ENCODE assay signal across 8 cellular contexts in the genomic region with DNA sequence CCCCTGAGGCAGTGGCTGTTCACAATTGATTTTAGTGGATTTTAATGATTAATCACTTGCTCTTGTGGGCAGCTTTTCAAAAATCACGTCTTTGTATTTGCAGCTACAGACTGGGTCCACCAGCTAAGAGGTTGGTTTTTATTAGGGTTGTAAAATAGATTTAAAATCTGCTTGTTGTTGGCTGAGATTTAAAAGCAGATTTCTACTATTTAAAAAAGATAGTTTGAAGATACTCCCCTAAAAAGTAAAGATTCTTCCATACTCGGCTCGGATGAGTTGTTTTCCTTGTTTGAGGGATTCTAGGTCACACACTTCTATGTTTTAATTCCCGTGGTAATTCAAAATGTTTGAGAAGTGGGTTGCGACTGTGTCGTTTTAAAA. TPM values are rescaled to one million over a fixed set of nuclear protein-coding genes. Genes with fewer than 3 reads are reported as not detected.
A peak's percentile ranks its signal among the peaks of the same experiment; 100 is the strongest.
DNase-seq lines count a peak whose midpoint lies in the region; ATAC-seq and TF ChIP-seq lines count a peak whose summit lies in the region.

No MANE protein-coding gene starts in this region.

- H3K36me3 Mint-ChIP-seq in CD4-positive, alpha-beta T cell (ENCODE audit: low read depth), result peaks cover 13% of the 10 kb centered on the region
- peaks cover 6% of the 10 kb centered on the region for H3K36me3 Mint-ChIP-seq in endothelial cell (ENCODE audit: low read depth, unreplicated experiment)

- H3K79me2 ChIP-seq in OCI-LY3 (ENCODE audit: low read length), result peaks cover 11% of the 10 kb centered on the region

- peak overlapping the region; percentile 90 for H3K4me2 ChIP-seq in OCI-LY3 (ENCODE audit: low read length)

- H3K4me3 ChIP-seq in OCI-LY3 (ENCODE audit: low read length) (peak overlapping the region; percentile 92), neutrophil (ENCODE audit: low read depth in 1 of 2, low read length in 1 of 2) (peak overlapping the region; percentile 95 to 97)

- POLR2A ChIA-PET in CD4-positive, alpha-beta T cell (lab: Charles Lee), result interaction anchor here (0.6 to 3.3 kb wide), 25 partner anchors 9 to 538 kb away, joined by 3 to 104 read pairs (median 6); a partner anchor contains a TSS

- no peaks in the 10 kb centered on the region for H3K27me3 ChIP-seq in CD4-positive, alpha-beta T cell (ENCODE audit: control insufficient read depth, insufficient read depth, low read length)
- no peaks in the 10 kb centered on the region for H3K27me3 ChIP-seq in OCI-LY3 (ENCODE audit: low read depth, low read length)
- no peaks in the 10 kb centered on the region for H3K27me3 ChIP-seq in neutrophil

- H3K27ac Mint-ChIP-seq in CD4-positive, alpha-beta T cell, result peak overlapping the region; percentile 98
- peak overlapping the region; percentile 90 for H3K27ac Mint-ChIP-seq in endothelial cell (ENCODE audit: unreplicated experiment)

- peak overlapping the region; percentile 91; the same call in 1 of the 2 replicates for H2AFZ ChIP-seq in OCI-LY3 (ENCODE audit: low read depth, low read length)

- no peak for DNase-seq in CD4-positive, alpha-beta T cell
- no peak for DNase-seq in endothelial cell (ENCODE audit: low spot score)
- no peak for DNase-seq in NOMO-1 treated with DMSO at 0.1 percent for 48 hours (lab: John Stamatoyannopoulos, UW; ENCODE audit: unreplicated experiment)
- no peak for DNase-seq in activated CD4-positive, CD25-positive, alpha-beta regulatory T cell (lab: John Stamatoyannopoulos, UW)
- DNase-seq in NCI-H510A (lab: John Stamatoyannopoulos, UW), result no peak

- no peak for ATAC-seq in CD4-positive, alpha-beta T cell (ENCODE audit: poor library complexity)
- ATAC-seq in GM18519 (IDR thresholded peaks at IDR 0.05; ENCODE audit: low FRiP score, unreplicated experiment), result no peak

- H3K9me3 Mint-ChIP-seq in CD4-positive, alpha-beta T cell, result no peaks in the 10 kb centered on the region
- H3K9me3 Mint-ChIP-seq in endothelial cell (ENCODE audit: unreplicated experiment), result no peaks in the 10 kb centered on the region

- H3K4me3 Mint-ChIP-seq in CD4-positive, alpha-beta T cell, result peak overlapping the region; percentile 100
- peak overlapping the region; percentile 90 for H3K4me3 Mint-ChIP-seq in endothelial cell (ENCODE audit: unreplicated experiment)

- peaks cover 4% of the 10 kb centered on the region; the same call in 1 of the 2 replicates for H4K20me1 ChIP-seq in OCI-LY3 (ENCODE audit: insufficient read depth, low read length)

- H3K4me1 Mint-ChIP-seq in CD4-positive, alpha-beta T cell (ENCODE audit: low read depth), result peaks cover 50% of the 10 kb centered on the region
- peaks cover 11% of the 10 kb centered on the region for H3K4me1 Mint-ChIP-seq in endothelial cell (ENCODE audit: unreplicated experiment)

- CTCF ChIA-PET in CD4-positive, alpha-beta T cell (lab: Charles Lee), result interaction anchor here (1.0 to 1.4 kb wide), 3 partner anchors 11 to 121 kb away, joined by 3 to 5 read pairs (median 3); no protein-coding TSS in a partner anchor

- H3K4me1 ChIP-seq in OCI-LY3 (ENCODE audit: low read length) (peaks cover 13% of the 10 kb centered on the region), neutrophil (ENCODE audit: control insufficient read depth in 1 of 2, insufficient read depth in 1 of 2, low read depth in 1 of 2, low read length in 1 of 2) (peaks cover 16% of the 10 kb centered on the region in 2 experiments)

- peak overlapping the region; percentile 79 for H3K9ac ChIP-seq in OCI-LY3 (ENCODE audit: low read length)

- H3K9me3 ChIP-seq in CD4-positive, alpha-beta T cell (ENCODE audit: control insufficient read depth, low read length), result no peaks in the 10 kb centered on the region
- H3K9me3 ChIP-seq in OCI-LY3 (ENCODE audit: insufficient read depth, low read length), result no peaks in the 10 kb centered on the region
- no peaks in the 10 kb centered on the region for H3K9me3 ChIP-seq in neutrophil

- no peaks in the 10 kb centered on the region for H3K27me3 Mint-ChIP-seq in CD4-positive, alpha-beta T cell
- H3K27me3 Mint-ChIP-seq in endothelial cell (ENCODE audit: unreplicated experiment), result peaks cover 9% of the 10 kb centered on the region

- intact Hi-C loops in CD4-positive, alpha-beta T cell (cut with DNase I, micrococcal nuclease), result loop anchor here (2.0 to 10.0 kb wide), 8 partner anchors 60 to 842 kb away; a partner anchor contains a TSS

- peak overlapping the region; percentile 99 for H3K27ac ChIP-seq in CD4-positive, alpha-beta T cell (ENCODE audit: low read depth, low read length)
- peak overlapping the region; percentile 52 for H3K27ac ChIP-seq in OCI-LY3 (ENCODE audit: low read length)
- H3K27ac ChIP-seq in neutrophil, result peak overlapping the region; percentile 96

- no peak for TF ChIP-seq CTCF in CD4-positive, alpha-beta T cell (IDR thresholded peaks at IDR 0.05)
- no peak for TF ChIP-seq CTCF in OCI-LY3 (IDR thresholded peaks at IDR 0.05; ENCODE audit: low read depth, low read length)
- TF ChIP-seq CTCF in endothelial cell (IDR thresholded peaks at IDR 0.05; ENCODE audit: unreplicated experiment), result no peak
- TF ChIP-seq CTCF in neutrophil (IDR thresholded peaks at IDR 0.05), result no peak

- H3K36me3 ChIP-seq in OCI-LY3 (replicated peaks; ENCODE audit: low read depth, low read length), result no peaks in the 10 kb centered on the region
- H3K36me3 ChIP-seq in neutrophil, result no peaks in the 10 kb centered on the region

RNA-seq across cellular contexts. Expression of a gene that starts 1.7 kb away (rescaled TPM):
- 100 to 1,000 TPM; 190 to 191 TPM for total RNA-seq in CD4-positive, alpha-beta T cell
- total RNA-seq in endothelial cell (ENCODE audit: unreplicated experiment), result 50.9 TPM
